In genomic region chr6:145428656-145429173, GRCh38 we compare ENCODE assay signal across 1 cellular context.
TF ChIP-seq lines count a peak whose summit lies in the region.

No MANE protein-coding gene starts in this region.

TF ChIP-seq in H1, 55 proteins besides CTCF, POLR2A, EP300 and RAD21 (continued from another document):
- no peak for TF ChIP-seq SP4 (IDR thresholded peaks at IDR 0.05; ENCODE audit: low read length)
- no peak for TF ChIP-seq EZH2 (IDR thresholded peaks at IDR 0.05; ENCODE audit: low read depth, low read length, severe bottlenecking)
- no peak for TF ChIP-seq POLR2AphosphoS5 (IDR thresholded peaks at IDR 0.05; ENCODE audit: low read depth, low read length)
- TF ChIP-seq CREB1 (IDR thresholded peaks at IDR 0.05), result no peak
- TF ChIP-seq CHD1 (IDR thresholded peaks at IDR 0.05; ENCODE audit: low read depth, low read length), result no peak
- no peak for TF ChIP-seq JUN (IDR thresholded peaks at IDR 0.05; ENCODE audit: low read depth, low read length)
- no peak for TF ChIP-seq ASH2L (IDR thresholded peaks at IDR 0.05; ENCODE audit: low read length)
- TF ChIP-seq RBBP5 (IDR thresholded peaks at IDR 0.05; ENCODE audit: borderline replicate concordance, low read depth, low read length), result no peak
- no peak for TF ChIP-seq TAF1 (IDR thresholded peaks at IDR 0.05; ENCODE audit: low read depth, low read length)
